In genomic region chr1:230690101-230690500, GRCh38 we compare ENCODE assay signal across 21 cellular contexts. TPM values are rescaled to one million over a fixed set of nuclear protein-coding genes. Genes with fewer than 3 reads are reported as not detected.
"Had no signal": no experiment of that assay in that cellular context is flagged by ENCODE, and none has a peak within 500 bp of the region (broad histone marks: within the 10 kb centered on the region; RNA-seq: fewer than 3 reads in every experiment).

No MANE protein-coding gene starts in this region.

- H3K9me3 ChIP-seq: esophagus squamous epithelium, heart left ventricle, mucosa of descending colon, spleen, stomach, uterus had no signal

- H3K36me3 ChIP-seq: uterus had no signal

- H3K4me3 ChIP-seq: esophagus squamous epithelium, heart left ventricle, mucosa of descending colon, spleen, stomach, uterus had no signal

- DNase-seq: esophagus squamous epithelium; heart left ventricle; hippocampal formation; mammary epithelial cell; mucosa of descending colon; naive thymus-derived CD8-positive, alpha-beta T cell; spleen; stimulated activated CD4-positive, alpha-beta T cell treated with anti-CD3 and anti-CD28 coated beads, Interleukin-15, amount 100 ng/mL, for 24 hours; stimulated activated CD4-positive, alpha-beta T cell treated with anti-CD3 and anti-CD28 coated beads, Interleukin-1b, Interleukin-23, amount 100 ng/mL, for 48 hours; stimulated activated CD4-positive, alpha-beta T cell treated with anti-CD3 and anti-CD28 coated beads, Interleukin-4, amount 100 ng/mL, for 24 hours; stimulated activated naive CD4-positive, alpha-beta T cell; stomach; substantia nigra; trophoblast cell; uterus had no signal

- H3K4me1 ChIP-seq: esophagus squamous epithelium, heart left ventricle, stomach, uterus had no signal

- H3K27ac ChIP-seq: esophagus squamous epithelium, heart left ventricle, spleen, stomach, uterus had no signal

- H3K27me3 ChIP-seq: esophagus squamous epithelium, heart left ventricle, spleen, stomach, uterus had no signal

- ATAC-seq: heart left ventricle; left lobe of liver; mucosa of descending colon; naive thymus-derived CD8-positive, alpha-beta T cell; sciatic nerve had no signal

RNA-seq across cellular contexts. Expression of gene AGT, which starts 23.8 kb away (rescaled TPM):
- total RNA-seq: glomerular endothelial cell; naive thymus-derived CD8-positive, alpha-beta T cell; pulmonary artery endothelial cell had no signal

RNA-seq across cellular contexts. Expression of gene CAPN9, which starts 57.1 kb away (rescaled TPM):
- total RNA-seq: epithelial cell of proximal tubule; glomerular endothelial cell; left lobe of liver; mammary epithelial cell; naive thymus-derived CD8-positive, alpha-beta T cell; osteocyte; pulmonary artery endothelial cell; spleen had no signal
